In genomic region chr9:32572900-32573523, GRCh38 we compare ENCODE assay signal across 1 cellular context.
TF ChIP-seq lines count a peak whose summit lies in the region.

TSS of gene NDUFB6 (minus strand) at chr9:32573159. CDS start at chr9:32573060, 99 bp downstream.

TF ChIP-seq in HEK293, 187 proteins besides CTCF, POLR2A, EP300 and RAD21 (continued from another document):
- TF ChIP-seq, protein P1, sequence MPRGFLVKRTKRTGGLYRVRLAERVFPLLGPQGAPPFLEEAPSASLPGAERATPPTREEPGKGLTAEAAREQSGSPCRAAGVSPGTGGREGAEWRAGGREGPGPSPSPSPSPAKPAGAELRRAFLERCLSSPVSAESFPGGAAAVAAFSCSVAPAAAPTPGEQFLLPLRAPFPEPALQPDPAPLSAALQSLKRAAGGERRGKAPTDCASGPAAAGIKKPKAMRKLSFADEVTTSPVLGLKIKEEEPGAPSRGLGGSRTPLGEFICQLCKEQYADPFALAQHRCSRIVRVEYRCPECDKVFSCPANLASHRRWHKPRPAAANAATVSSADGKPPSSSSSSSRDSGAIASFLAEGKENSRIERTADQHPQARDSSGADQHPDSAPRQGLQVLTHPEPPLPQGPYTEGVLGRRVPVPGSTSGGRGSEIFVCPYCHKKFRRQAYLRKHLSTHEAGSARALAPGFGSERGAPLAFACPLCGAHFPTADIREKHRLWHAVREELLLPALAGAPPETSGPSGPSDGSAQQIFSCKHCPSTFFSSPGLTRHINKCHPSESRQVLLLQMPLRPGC (tag by site-specific recombination; IDR thresholded peaks at IDR 0.05): peak; percentile 92
- TF ChIP-seq ZFHX2 (tag by site-specific recombination; conservative IDR thresholded peaks at IDR 0.05) (peak; percentile 96), KLF9 (tag by site-specific recombination; IDR thresholded peaks at IDR 0.05; ENCODE audit: low read depth) (peak; percentile 42; the same call in 1 of the 2 replicates), ZBTB21 (tag by site-specific recombination; IDR thresholded peaks at IDR 0.05) (peak; percentile 88), ZBTB17 (tag by site-specific recombination; IDR thresholded peaks at IDR 0.05) (peak; percentile 99), KLF1 (tag by site-specific recombination; IDR thresholded peaks at IDR 0.05) (0 out of 2 replicates have a peak, but pooled peaks have one; percentile 14), SP2 (tag by site-specific recombination; IDR thresholded peaks at IDR 0.05) (peak; percentile 90), PRDM4 (tag by site-specific recombination; IDR thresholded peaks at IDR 0.05) (no peak)
- TF ChIP-seq, protein P2, sequence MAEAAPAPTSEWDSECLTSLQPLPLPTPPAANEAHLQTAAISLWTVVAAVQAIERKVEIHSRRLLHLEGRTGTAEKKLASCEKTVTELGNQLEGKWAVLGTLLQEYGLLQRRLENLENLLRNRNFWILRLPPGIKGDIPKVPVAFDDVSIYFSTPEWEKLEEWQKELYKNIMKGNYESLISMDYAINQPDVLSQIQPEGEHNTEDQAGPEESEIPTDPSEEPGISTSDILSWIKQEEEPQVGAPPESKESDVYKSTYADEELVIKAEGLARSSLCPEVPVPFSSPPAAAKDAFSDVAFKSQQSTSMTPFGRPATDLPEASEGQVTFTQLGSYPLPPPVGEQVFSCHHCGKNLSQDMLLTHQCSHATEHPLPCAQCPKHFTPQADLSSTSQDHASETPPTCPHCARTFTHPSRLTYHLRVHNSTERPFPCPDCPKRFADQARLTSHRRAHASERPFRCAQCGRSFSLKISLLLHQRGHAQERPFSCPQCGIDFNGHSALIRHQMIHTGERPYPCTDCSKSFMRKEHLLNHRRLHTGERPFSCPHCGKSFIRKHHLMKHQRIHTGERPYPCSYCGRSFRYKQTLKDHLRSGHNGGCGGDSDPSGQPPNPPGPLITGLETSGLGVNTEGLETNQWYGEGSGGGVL (tag by site-specific recombination; IDR thresholded peaks at IDR 0.05): no peak
- TF ChIP-seq, protein P3, sequence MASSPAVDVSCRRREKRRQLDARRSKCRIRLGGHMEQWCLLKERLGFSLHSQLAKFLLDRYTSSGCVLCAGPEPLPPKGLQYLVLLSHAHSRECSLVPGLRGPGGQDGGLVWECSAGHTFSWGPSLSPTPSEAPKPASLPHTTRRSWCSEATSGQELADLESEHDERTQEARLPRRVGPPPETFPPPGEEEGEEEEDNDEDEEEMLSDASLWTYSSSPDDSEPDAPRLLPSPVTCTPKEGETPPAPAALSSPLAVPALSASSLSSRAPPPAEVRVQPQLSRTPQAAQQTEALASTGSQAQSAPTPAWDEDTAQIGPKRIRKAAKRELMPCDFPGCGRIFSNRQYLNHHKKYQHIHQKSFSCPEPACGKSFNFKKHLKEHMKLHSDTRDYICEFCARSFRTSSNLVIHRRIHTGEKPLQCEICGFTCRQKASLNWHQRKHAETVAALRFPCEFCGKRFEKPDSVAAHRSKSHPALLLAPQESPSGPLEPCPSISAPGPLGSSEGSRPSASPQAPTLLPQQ (tag by site-specific recombination; IDR thresholded peaks at IDR 0.05): peak; percentile 67; the same call in 1 of the 2 replicates
TF ChIP-seq in HEK293: peak in this region for 35.
